Comparison of ENCODE assay signal across 1 cellular context in genomic region chr15:78993931-78994530, GRCh38.
TF ChIP-seq lines count a peak whose summit lies in the region.

No MANE protein-coding gene starts in this region.

TF ChIP-seq in HepG2, 621 proteins besides CTCF, POLR2A, EP300 and RAD21 (continued from another document and continues in another):
- TF ChIP-seq, protein P1, sequence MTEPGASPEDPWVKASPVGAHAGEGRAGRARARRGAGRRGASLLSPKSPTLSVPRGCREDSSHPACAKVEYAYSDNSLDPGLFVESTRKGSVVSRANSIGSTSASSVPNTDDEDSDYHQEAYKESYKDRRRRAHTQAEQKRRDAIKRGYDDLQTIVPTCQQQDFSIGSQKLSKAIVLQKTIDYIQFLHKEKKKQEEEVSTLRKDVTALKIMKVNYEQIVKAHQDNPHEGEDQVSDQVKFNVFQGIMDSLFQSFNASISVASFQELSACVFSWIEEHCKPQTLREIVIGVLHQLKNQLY (CRISPR knock-in tag; IDR thresholded peaks at IDR 0.05): peak; percentile 96
- TF ChIP-seq ZNF160 (CRISPR knock-in tag; IDR thresholded peaks at IDR 0.05) (peak; percentile 52; the same call in 1 of the 2 replicates), ZSCAN21 (CRISPR knock-in tag; IDR thresholded peaks at IDR 0.05; ENCODE audit: borderline replicate concordance) (peak; percentile 97), ZNF792 (CRISPR knock-in tag; IDR thresholded peaks at IDR 0.05) (peak; percentile 95), ZNF557 (CRISPR knock-in tag; IDR thresholded peaks at IDR 0.05) (0 out of 2 replicates have a peak, but pooled peaks have one; percentile 36), ISL2 (CRISPR knock-in tag; IDR thresholded peaks at IDR 0.05) (peak; percentile 96), PHF20 (CRISPR knock-in tag; IDR thresholded peaks at IDR 0.05) (no peak), NFE2 (CRISPR knock-in tag; IDR thresholded peaks at IDR 0.05) (0 out of 2 replicates have a peak, but pooled peaks have one; percentile 33), MTF1 (CRISPR knock-in tag; IDR thresholded peaks at IDR 0.05) (peak; percentile 81; the same call in 1 of the 2 replicates), KDM1A (CRISPR knock-in tag; IDR thresholded peaks at IDR 0.05) (peak; percentile 38; the same call in 1 of the 2 replicates), TCF12 (IDR thresholded peaks at IDR 0.05) (no peak), TCF12 (CRISPR knock-in tag; IDR thresholded peaks at IDR 0.05) (peak; percentile 99), HBP1 (CRISPR knock-in tag; IDR thresholded peaks at IDR 0.05; ENCODE audit: low read depth) (0 out of 2 replicates have a peak, but pooled peaks have one; percentile 57), ZNF274 (CRISPR knock-in tag; IDR thresholded peaks at IDR 0.05) (peak; percentile 70; the same call in 1 of the 2 replicates), ZNF607 (CRISPR knock-in tag; IDR thresholded peaks at IDR 0.05; ENCODE audit: borderline replicate concordance) (peak; percentile 94; the same call in 1 of the 2 replicates), SSRP1 (CRISPR knock-in tag; IDR thresholded peaks at IDR 0.05) (peak; percentile 9; the same call in 1 of the 2 replicates), ZNF232 (CRISPR knock-in tag; IDR thresholded peaks at IDR 0.05; ENCODE audit: borderline replicate concordance) (peak; percentile 89; the same call in 1 of the 2 replicates), FOSL2 (CRISPR knock-in tag; IDR thresholded peaks at IDR 0.05) (peak; percentile 90), ZNF775 (CRISPR knock-in tag; IDR thresholded peaks at IDR 0.05; ENCODE audit: borderline replicate concordance) (no peak; the same call in 1 of the 2 replicates), ZBTB42 (CRISPR knock-in tag; IDR thresholded peaks at IDR 0.05) (peak; percentile 74; the same call in 1 of the 2 replicates), NR2C2 (CRISPR knock-in tag; IDR thresholded peaks at IDR 0.05; ENCODE audit: borderline replicate concordance) (peak; percentile 91), ZFP82 (CRISPR knock-in tag; IDR thresholded peaks at IDR 0.05; ENCODE audit: borderline replicate concordance) (peak; percentile 38; the same call in 1 of the 2 replicates), RBFOX2 (IDR thresholded peaks at IDR 0.05; ENCODE audit: low read depth, low read length) (peak; percentile 53), NFYB (CRISPR knock-in tag; IDR thresholded peaks at IDR 0.05) (no peak), MAFK (conservative IDR thresholded peaks at IDR 0.05 in 1 of 2, IDR thresholded peaks at IDR 0.05 in 1 of 2; ENCODE audit: low read length in 2 of 2) (0 out of 4 replicates have a peak, but pooled peaks of 1 of the 2 experiments have one; percentile 1), ZNF235 (CRISPR knock-in tag; IDR thresholded peaks at IDR 0.05; ENCODE audit: borderline replicate concordance) (peak; percentile 65; the same call in 1 of the 2 replicates), ZZZ3 (CRISPR knock-in tag; IDR thresholded peaks at IDR 0.05; ENCODE audit: borderline replicate concordance) (no peak)
- TF ChIP-seq, protein P2, sequence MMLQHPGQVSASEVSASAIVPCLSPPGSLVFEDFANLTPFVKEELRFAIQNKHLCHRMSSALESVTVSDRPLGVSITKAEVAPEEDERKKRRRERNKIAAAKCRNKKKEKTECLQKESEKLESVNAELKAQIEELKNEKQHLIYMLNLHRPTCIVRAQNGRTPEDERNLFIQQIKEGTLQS (CRISPR knock-in tag; IDR thresholded peaks at IDR 0.05): 0 out of 2 replicates have a peak, but pooled peaks have one; percentile 35
- TF ChIP-seq, protein P3, sequence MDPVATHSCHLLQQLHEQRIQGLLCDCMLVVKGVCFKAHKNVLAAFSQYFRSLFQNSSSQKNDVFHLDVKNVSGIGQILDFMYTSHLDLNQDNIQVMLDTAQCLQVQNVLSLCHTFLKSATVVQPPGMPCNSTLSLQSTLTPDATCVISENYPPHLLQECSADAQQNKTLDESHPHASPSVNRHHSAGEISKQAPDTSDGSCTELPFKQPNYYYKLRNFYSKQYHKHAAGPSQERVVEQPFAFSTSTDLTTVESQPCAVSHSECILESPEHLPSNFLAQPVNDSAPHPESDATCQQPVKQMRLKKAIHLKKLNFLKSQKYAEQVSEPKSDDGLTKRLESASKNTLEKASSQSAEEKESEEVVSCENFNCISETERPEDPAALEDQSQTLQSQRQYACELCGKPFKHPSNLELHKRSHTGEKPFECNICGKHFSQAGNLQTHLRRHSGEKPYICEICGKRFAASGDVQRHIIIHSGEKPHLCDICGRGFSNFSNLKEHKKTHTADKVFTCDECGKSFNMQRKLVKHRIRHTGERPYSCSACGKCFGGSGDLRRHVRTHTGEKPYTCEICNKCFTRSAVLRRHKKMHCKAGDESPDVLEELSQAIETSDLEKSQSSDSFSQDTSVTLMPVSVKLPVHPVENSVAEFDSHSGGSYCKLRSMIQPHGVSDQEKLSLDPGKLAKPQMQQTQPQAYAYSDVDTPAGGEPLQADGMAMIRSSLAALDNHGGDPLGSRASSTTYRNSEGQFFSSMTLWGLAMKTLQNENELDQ (CRISPR knock-in tag; IDR thresholded peaks at IDR 0.05; ENCODE audit: borderline replicate concordance): no peak
- TF ChIP-seq, protein P4, sequence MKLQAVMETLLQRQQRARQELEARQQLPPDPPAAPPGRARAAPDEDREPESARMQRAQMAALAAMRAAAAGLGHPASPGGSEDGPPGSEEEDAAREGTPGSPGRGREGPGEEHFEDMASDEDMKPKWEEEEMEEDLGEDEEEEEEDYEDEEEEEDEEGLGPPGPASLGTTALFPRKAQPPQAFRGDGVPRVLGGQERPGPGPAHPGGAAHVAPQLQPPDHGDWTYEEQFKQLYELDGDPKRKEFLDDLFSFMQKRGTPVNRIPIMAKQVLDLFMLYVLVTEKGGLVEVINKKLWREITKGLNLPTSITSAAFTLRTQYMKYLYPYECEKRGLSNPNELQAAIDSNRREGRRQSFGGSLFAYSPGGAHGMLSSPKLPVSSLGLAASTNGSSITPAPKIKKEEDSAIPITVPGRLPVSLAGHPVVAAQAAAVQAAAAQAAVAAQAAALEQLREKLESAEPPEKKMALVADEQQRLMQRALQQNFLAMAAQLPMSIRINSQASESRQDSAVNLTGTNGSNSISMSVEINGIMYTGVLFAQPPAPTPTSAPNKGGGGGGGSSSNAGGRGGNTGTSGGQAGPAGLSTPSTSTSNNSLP (IDR thresholded peaks at IDR 0.05; ENCODE audit: low read depth, low read length): peak; percentile 40; the same call in 1 of the 2 replicates
- TF ChIP-seq, protein P5, sequence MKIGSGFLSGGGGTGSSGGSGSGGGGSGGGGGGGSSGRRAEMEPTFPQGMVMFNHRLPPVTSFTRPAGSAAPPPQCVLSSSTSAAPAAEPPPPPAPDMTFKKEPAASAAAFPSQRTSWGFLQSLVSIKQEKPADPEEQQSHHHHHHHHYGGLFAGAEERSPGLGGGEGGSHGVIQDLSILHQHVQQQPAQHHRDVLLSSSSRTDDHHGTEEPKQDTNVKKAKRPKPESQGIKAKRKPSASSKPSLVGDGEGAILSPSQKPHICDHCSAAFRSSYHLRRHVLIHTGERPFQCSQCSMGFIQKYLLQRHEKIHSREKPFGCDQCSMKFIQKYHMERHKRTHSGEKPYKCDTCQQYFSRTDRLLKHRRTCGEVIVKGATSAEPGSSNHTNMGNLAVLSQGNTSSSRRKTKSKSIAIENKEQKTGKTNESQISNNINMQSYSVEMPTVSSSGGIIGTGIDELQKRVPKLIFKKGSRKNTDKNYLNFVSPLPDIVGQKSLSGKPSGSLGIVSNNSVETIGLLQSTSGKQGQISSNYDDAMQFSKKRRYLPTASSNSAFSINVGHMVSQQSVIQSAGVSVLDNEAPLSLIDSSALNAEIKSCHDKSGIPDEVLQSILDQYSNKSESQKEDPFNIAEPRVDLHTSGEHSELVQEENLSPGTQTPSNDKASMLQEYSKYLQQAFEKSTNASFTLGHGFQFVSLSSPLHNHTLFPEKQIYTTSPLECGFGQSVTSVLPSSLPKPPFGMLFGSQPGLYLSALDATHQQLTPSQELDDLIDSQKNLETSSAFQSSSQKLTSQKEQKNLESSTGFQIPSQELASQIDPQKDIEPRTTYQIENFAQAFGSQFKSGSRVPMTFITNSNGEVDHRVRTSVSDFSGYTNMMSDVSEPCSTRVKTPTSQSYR (CRISPR knock-in tag; IDR thresholded peaks at IDR 0.05; ENCODE audit: borderline replicate concordance): peak; percentile 52
- TF ChIP-seq, protein P6, sequence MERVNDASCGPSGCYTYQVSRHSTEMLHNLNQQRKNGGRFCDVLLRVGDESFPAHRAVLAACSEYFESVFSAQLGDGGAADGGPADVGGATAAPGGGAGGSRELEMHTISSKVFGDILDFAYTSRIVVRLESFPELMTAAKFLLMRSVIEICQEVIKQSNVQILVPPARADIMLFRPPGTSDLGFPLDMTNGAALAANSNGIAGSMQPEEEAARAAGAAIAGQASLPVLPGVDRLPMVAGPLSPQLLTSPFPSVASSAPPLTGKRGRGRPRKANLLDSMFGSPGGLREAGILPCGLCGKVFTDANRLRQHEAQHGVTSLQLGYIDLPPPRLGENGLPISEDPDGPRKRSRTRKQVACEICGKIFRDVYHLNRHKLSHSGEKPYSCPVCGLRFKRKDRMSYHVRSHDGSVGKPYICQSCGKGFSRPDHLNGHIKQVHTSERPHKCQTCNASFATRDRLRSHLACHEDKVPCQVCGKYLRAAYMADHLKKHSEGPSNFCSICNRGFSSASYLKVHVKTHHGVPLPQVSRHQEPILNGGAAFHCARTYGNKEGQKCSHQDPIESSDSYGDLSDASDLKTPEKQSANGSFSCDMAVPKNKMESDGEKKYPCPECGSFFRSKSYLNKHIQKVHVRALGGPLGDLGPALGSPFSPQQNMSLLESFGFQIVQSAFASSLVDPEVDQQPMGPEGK (CRISPR knock-in tag; IDR thresholded peaks at IDR 0.05): peak; percentile 97
- TF ChIP-seq, protein P7, sequence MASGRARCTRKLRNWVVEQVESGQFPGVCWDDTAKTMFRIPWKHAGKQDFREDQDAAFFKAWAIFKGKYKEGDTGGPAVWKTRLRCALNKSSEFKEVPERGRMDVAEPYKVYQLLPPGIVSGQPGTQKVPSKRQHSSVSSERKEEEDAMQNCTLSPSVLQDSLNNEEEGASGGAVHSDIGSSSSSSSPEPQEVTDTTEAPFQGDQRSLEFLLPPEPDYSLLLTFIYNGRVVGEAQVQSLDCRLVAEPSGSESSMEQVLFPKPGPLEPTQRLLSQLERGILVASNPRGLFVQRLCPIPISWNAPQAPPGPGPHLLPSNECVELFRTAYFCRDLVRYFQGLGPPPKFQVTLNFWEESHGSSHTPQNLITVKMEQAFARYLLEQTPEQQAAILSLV (CRISPR knock-in tag; IDR thresholded peaks at IDR 0.05; ENCODE audit: borderline replicate concordance): peak; percentile 61; the same call in 1 of the 2 replicates
- TF ChIP-seq, protein P8, sequence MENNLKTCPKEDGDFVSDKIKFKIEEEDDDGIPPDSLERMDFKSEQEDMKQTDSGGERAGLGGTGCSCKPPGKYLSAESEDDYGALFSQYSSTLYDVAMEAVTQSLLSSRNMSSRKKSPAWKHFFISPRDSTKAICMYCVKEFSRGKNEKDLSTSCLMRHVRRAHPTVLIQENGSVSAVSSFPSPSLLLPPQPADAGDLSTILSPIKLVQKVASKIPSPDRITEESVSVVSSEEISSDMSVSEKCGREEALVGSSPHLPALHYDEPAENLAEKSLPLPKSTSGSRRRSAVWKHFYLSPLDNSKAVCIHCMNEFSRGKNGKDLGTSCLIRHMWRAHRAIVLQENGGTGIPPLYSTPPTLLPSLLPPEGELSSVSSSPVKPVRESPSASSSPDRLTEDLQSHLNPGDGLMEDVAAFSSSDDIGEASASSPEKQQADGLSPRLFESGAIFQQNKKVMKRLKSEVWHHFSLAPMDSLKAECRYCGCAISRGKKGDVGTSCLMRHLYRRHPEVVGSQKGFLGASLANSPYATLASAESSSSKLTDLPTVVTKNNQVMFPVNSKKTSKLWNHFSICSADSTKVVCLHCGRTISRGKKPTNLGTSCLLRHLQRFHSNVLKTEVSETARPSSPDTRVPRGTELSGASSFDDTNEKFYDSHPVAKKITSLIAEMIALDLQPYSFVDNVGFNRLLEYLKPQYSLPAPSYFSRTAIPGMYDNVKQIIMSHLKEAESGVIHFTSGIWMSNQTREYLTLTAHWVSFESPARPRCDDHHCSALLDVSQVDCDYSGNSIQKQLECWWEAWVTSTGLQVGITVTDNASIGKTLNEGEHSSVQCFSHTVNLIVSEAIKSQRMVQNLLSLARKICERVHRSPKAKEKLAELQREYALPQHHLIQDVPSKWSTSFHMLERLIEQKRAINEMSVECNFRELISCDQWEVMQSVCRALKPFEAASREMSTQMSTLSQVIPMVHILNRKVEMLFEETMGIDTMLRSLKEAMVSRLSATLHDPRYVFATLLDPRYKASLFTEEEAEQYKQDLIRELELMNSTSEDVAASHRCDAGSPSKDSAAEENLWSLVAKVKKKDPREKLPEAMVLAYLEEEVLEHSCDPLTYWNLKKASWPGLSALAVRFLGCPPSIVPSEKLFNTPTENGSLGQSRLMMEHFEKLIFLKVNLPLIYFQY (CRISPR knock-in tag; IDR thresholded peaks at IDR 0.05; ENCODE audit: borderline replicate concordance): peak; percentile 52
- TF ChIP-seq, protein P9, sequence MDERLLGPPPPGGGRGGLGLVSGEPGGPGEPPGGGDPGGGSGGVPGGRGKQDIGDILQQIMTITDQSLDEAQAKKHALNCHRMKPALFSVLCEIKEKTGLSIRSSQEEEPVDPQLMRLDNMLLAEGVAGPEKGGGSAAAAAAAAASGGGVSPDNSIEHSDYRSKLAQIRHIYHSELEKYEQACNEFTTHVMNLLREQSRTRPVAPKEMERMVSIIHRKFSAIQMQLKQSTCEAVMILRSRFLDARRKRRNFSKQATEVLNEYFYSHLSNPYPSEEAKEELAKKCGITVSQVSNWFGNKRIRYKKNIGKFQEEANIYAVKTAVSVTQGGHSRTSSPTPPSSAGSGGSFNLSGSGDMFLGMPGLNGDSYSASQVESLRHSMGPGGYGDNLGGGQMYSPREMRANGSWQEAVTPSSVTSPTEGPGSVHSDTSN (CRISPR knock-in tag; IDR thresholded peaks at IDR 0.05): no peak; the same call in 1 of the 2 replicates
- TF ChIP-seq, protein P10, sequence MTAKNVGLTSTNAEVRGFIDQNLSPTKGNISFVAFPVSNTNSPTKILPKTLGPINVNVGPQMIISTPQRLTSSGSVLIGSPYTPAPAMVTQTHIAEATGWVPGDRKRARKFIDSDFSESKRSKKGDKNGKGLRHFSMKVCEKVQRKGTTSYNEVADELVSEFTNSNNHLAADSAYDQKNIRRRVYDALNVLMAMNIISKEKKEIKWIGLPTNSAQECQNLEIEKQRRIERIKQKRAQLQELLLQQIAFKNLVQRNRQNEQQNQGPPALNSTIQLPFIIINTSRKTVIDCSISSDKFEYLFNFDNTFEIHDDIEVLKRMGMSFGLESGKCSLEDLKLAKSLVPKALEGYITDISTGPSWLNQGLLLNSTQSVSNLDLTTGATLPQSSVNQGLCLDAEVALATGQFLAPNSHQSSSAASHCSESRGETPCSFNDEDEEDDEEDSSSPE (CRISPR knock-in tag; IDR thresholded peaks at IDR 0.05): peak; percentile 65
